ENCODE assay signal across 1 cellular context in the genomic region with DNA sequence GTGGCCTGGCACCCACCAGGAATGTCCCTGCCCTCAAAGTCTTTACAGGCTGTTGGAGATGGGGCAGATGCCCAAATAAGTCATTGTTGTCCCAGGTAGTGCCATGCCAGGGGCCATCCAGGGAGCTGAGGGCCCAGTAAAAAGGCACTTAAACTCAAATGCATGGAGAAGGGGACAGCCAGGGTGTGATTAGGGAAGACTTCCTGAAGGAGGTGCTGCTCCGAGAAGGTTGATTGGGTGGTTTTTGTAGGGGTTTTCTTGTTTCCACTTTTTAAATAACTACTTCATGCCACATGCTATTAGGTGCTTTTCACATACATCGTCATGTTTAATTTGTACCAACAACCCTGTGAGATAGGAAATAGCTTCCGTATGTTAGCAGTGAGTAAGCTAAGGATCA.
TF ChIP-seq lines count a peak whose summit lies in the region.

No MANE protein-coding gene starts in this region.

TF ChIP-seq in IMR-90, 13 proteins besides CTCF, POLR2A, EP300 and RAD21 (continued from another document):
- TF ChIP-seq, protein P1, sequence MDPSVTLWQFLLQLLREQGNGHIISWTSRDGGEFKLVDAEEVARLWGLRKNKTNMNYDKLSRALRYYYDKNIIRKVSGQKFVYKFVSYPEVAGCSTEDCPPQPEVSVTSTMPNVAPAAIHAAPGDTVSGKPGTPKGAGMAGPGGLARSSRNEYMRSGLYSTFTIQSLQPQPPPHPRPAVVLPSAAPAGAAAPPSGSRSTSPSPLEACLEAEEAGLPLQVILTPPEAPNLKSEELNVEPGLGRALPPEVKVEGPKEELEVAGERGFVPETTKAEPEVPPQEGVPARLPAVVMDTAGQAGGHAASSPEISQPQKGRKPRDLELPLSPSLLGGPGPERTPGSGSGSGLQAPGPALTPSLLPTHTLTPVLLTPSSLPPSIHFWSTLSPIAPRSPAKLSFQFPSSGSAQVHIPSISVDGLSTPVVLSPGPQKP (IDR thresholded peaks at IDR 0.05; ENCODE audit: borderline replicate concordance, low read depth, low read length), result no peak
- no peak for TF ChIP-seq NFE2L2 (IDR thresholded peaks at IDR 0.05; ENCODE audit: low read depth, low read length)
- no peak for TF ChIP-seq BHLHE40 (IDR thresholded peaks at IDR 0.05; ENCODE audit: low read depth, low read length)
